Comparison of ENCODE assay signal across 10 cellular contexts in the genomic region with DNA sequence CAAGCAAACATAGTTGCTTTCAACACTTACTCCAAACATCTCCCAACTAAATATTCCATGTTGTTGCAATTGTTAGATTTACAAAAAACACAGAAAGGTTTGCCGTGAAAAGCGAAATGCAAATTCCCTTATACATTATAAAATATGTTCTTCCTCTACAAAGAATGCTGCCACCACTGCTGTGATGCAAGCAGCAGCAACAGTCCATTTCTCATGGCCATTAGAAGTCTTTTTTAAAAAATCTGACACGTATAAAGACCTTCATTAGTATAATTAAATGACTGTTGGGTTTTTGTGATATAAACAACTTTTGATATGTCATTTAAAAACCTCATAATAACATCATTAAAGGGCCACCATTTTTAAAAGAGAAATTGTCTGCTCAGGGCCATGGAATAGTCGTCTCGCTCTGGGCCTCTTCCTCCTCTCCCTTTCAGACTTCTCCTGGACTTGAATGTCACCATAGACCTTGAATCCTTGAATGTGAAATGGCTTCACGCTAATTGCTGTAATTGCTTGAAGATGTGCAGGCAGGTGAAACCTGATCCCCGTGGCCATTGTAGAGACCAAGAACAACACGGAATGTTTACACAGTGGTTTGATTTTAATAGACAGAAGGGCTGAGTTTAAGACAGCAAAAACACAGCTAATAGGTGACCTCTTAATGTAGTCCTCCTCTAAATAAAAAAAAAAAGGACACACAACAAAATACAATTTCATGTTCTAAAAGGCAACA.
DNase-seq lines count a peak whose midpoint lies in the region; ATAC-seq and TF ChIP-seq lines count a peak whose summit lies in the region.
"Had no signal": no experiment of that assay in that cellular context is flagged by ENCODE, and none has a peak within 500 bp of the region (broad histone marks: within the 10 kb centered on the region; RNA-seq: fewer than 3 reads in every experiment).

No MANE protein-coding gene starts in this region.

- no peaks in the 10 kb centered on the region for H3K36me3 ChIP-seq in naive thymus-derived CD4-positive, alpha-beta T cell (ENCODE audit: control insufficient read depth in 2 of 3, insufficient read depth in 3 of 3, low read length in 3 of 3)

- H3K27ac ChIP-seq in naive thymus-derived CD4-positive, alpha-beta T cell (ENCODE audit: low read depth, low read length), result peak overlapping the region; percentile 89
- no peak overlapping the region for H3K27ac ChIP-seq in RWPE1

- no peaks in the 10 kb centered on the region for H3K9me3 ChIP-seq in naive thymus-derived CD4-positive, alpha-beta T cell (ENCODE audit: control insufficient read depth in 2 of 3, low read length in 3 of 3)

- intact Hi-C loops in naive thymus-derived CD4-positive, alpha-beta T cell (cut with micrococcal nuclease), result loop anchor here (5.0 kb wide), 2 partner anchors 379 to 589 kb away; no protein-coding TSS in a partner anchor

- H3K27ac Mint-ChIP-seq in activated CD8-positive, alpha-beta T cell treated with anti-CD3 and anti-CD28 coated beads, Interleukin-2, amount 10 ng/mL, durations not matched to agents 7 days and 5 days, result peak overlapping the region; percentile 26
- H3K27ac Mint-ChIP-seq in naive thymus-derived CD4-positive, alpha-beta T cell, result peak overlapping the region in 8 of 9 donors; percentile 85 to 98 (median 96)

- ATAC-seq in activated CD8-positive, alpha-beta T cell treated with anti-CD3 and anti-CD28 coated beads, Interleukin-2, amount 10 ng/mL, durations not matched to agents 7 days and 5 days, result no peak
- no peak for ATAC-seq in naive thymus-derived CD4-positive, alpha-beta T cell
- no peak for ATAC-seq in HG02840 (IDR thresholded peaks at IDR 0.05; ENCODE audit: low FRiP score, unreplicated experiment)

- H3K9me3 Mint-ChIP-seq in activated CD8-positive, alpha-beta T cell treated with anti-CD3 and anti-CD28 coated beads, Interleukin-2, amount 10 ng/mL, durations not matched to agents 7 days and 5 days (ENCODE audit: insufficient read depth), result no peaks in the 10 kb centered on the region
- H3K9me3 Mint-ChIP-seq in naive thymus-derived CD4-positive, alpha-beta T cell, result no peaks in the 10 kb centered on the region

- H3K4me1 Mint-ChIP-seq in activated CD8-positive, alpha-beta T cell treated with anti-CD3 and anti-CD28 coated beads, Interleukin-2, amount 10 ng/mL, durations not matched to agents 7 days and 5 days (ENCODE audit: low read depth), result peaks cover 54% of the 10 kb centered on the region
- H3K4me1 Mint-ChIP-seq in naive thymus-derived CD4-positive, alpha-beta T cell, result peaks cover 44 to 87% (median 83%) of the 10 kb centered on the region in 7 donors

- peak; percentile 71 for DNase-seq in Caki2 (ENCODE audit: low read depth)
- DNase-seq in M059J (ENCODE audit: low read depth), result peak; percentile 60
- no peak for DNase-seq in activated CD8-positive, alpha-beta T cell treated with anti-CD3 and anti-CD28 coated beads, Interleukin-2, amount 10 ng/mL, durations not matched to agents 7 days and 5 days
- no peak for DNase-seq in naive thymus-derived CD4-positive, alpha-beta T cell
- no peak for DNase-seq in RWPE1 (ENCODE audit: low spot score)
- DNase-seq in NCI-H774 (lab: John Stamatoyannopoulos, UW), result no peak
- DNase-seq: activated effector memory CD4-positive, alpha-beta T cell treated with anti-CD3 and anti-CD28 coated beads, Interleukin-2, amount 50 U/mL, for 16 hours; NCI-H446; posterior cingulate gyrus had no signal

- peaks cover 8% of the 10 kb centered on the region for H3K36me3 Mint-ChIP-seq in activated CD8-positive, alpha-beta T cell treated with anti-CD3 and anti-CD28 coated beads, Interleukin-2, amount 10 ng/mL, durations not matched to agents 7 days and 5 days (ENCODE audit: low read depth)
- peaks cover 4 to 14% (median 6%) of the 10 kb centered on the region in 5 donors for H3K36me3 Mint-ChIP-seq in naive thymus-derived CD4-positive, alpha-beta T cell

- no peaks in the 10 kb centered on the region for H3K27me3 ChIP-seq in naive thymus-derived CD4-positive, alpha-beta T cell (ENCODE audit: control insufficient read depth in 2 of 2, insufficient read depth in 2 of 2, low read length in 2 of 2)

- CTCF ChIA-PET in activated CD8-positive, alpha-beta T cell treated with anti-CD3 and anti-CD28 coated beads, Interleukin-2, amount 10 ng/mL, durations not matched to agents 7 days and 5 days (lab: Charles Lee), result interaction anchor here (1.3 kb wide), 1 partner anchor 28 kb away, joined by 3 read pairs; no protein-coding TSS in a partner anchor
- CTCF ChIA-PET in naive thymus-derived CD4-positive, alpha-beta T cell (lab: Charles Lee), result no interaction called here
- CTCF ChIA-PET in RWPE1 (lab: Yijun Ruan, JAX), result interaction anchor here (0.7 kb wide), 1 partner anchor 35 kb away, joined by 4 read pairs; no protein-coding TSS in a partner anchor

- H3K4me3 Mint-ChIP-seq in activated CD8-positive, alpha-beta T cell treated with anti-CD3 and anti-CD28 coated beads, Interleukin-2, amount 10 ng/mL, durations not matched to agents 7 days and 5 days, result no peak overlapping the region
- peak overlapping the region in 8 of 10 donors; percentile 25 to 91 (median 59) for H3K4me3 Mint-ChIP-seq in naive thymus-derived CD4-positive, alpha-beta T cell

- in situ Hi-C loops in Caki2 (cut with HindIII; ENCODE audit: low pct_unique_long_range_greater_than_20kb, low sequenced_read_pairs), result no loop called here

- no peak overlapping the region for H3K4me3 ChIP-seq in naive thymus-derived CD4-positive, alpha-beta T cell (ENCODE audit: low read length)

- TF ChIP-seq CTCF in RWPE1 (conservative IDR thresholded peaks at IDR 0.05; ENCODE audit: low read depth), result no peak

- peaks cover 24 to 60% of the 10 kb centered on the region in 2 donors for H3K4me1 ChIP-seq in naive thymus-derived CD4-positive, alpha-beta T cell (ENCODE audit: control insufficient read depth in 2 of 2, insufficient read depth in 2 of 2, low read length in 2 of 2)

- POLR2A ChIA-PET in activated CD8-positive, alpha-beta T cell treated with anti-CD3 and anti-CD28 coated beads, Interleukin-2, amount 10 ng/mL, durations not matched to agents 7 days and 5 days (lab: Charles Lee), result interaction anchor here (2.2 kb wide), 1 partner anchor 14 kb away, joined by 6 read pairs; no protein-coding TSS in a partner anchor
- POLR2A ChIA-PET in naive thymus-derived CD4-positive, alpha-beta T cell (lab: Charles Lee), result interaction anchor here (0.6 to 4.4 kb wide), 3 partner anchors 9 to 365 kb away, joined by 3 to 21 read pairs (median 3); no protein-coding TSS in a partner anchor
- POLR2A ChIA-PET in RWPE1 (lab: Yijun Ruan, JAX; ENCODE audit: low non-redundant PET), result no interaction called here

- H3K27me3 Mint-ChIP-seq in activated CD8-positive, alpha-beta T cell treated with anti-CD3 and anti-CD28 coated beads, Interleukin-2, amount 10 ng/mL, durations not matched to agents 7 days and 5 days (ENCODE audit: low read depth), result no peaks in the 10 kb centered on the region
- H3K27me3 Mint-ChIP-seq in naive thymus-derived CD4-positive, alpha-beta T cell, result no peaks in the 10 kb centered on the region

Comparison
In these comparisons a context has a peak if more than half of its experiments do, and no peak if none do; other contexts are left out.
1. DNase-seq: peak in Caki2 (single experiment) and M059J (single experiment); none in activated CD8-positive, alpha-beta T cell treated with anti-CD3 and anti-CD28 coated beads, Interleukin-2, amount 10 ng/mL, durations not matched to agents 7 days and 5 days (single experiment), naive thymus-derived CD4-positive, alpha-beta T cell (0 of 9), RWPE1 (single experiment) and NCI-H774 (single experiment).